In genomic region chr19:4393947-4394590, GRCh38 we compare ENCODE assay signal across 12 cellular contexts. TPM values are rescaled to one million over a fixed set of nuclear protein-coding genes. Genes with fewer than 3 reads are reported as not detected.
DNase-seq lines count a peak whose midpoint lies in the region; ATAC-seq and TF ChIP-seq lines count a peak whose summit lies in the region.
"Had no signal": no experiment of that assay in that cellular context is flagged by ENCODE, and none has a peak within 500 bp of the region (broad histone marks: within the 10 kb centered on the region; RNA-seq: fewer than 3 reads in every experiment).

No MANE protein-coding gene starts in this region.

- no peaks in the 10 kb centered on the region for H3K9me3 ChIP-seq in fibroblast of lung (ENCODE audit: control insufficient read depth, insufficient read depth, low read depth, low read length)

- H3K27ac Mint-ChIP-seq in T-cell: peak overlapping the region; percentile 6 to 7

- H3K79me2 ChIP-seq in fibroblast of lung (ENCODE audit: control insufficient read depth, insufficient read depth, low read length): peaks cover 96% of the 10 kb centered on the region

- DNase-seq in NCI-H2171 treated with DMSO at 0.1 percent for 48 hours (lab: John Stamatoyannopoulos, UW): peak; percentile 17
- DNase-seq in NCI-H2171 (lab: John Stamatoyannopoulos, UW): no peak
- no peak for DNase-seq in T-cell
- peak; percentile 54 to 77 for DNase-seq in fibroblast of lung (ENCODE audit: low read depth in 2 of 2)
- DNase-seq in sciatic nerve (ENCODE audit: low spot score): no peak
- DNase-seq in NCI-H128 (lab: John Stamatoyannopoulos, UW; ENCODE audit: unreplicated experiment): no peak
- no peak for DNase-seq in UCSD-AML1 (lab: John Stamatoyannopoulos, UW; ENCODE audit: unreplicated experiment)
- DNase-seq in NCI-H510A treated with DMSO at 0.1 percent for 48 hours (lab: John Stamatoyannopoulos, UW): no peak
- DNase-seq: activated gamma-delta T cell treated with Interleukin-2 at 50 U/mL for 16 hours, KBM-7, NCI-H524 treated with DMSO at 0.1 percent for 48 hours had no signal

- H3K27ac ChIP-seq in fibroblast of lung (ENCODE audit: insufficient read depth, low read length): peak overlapping the region; percentile 3
- H3K27ac ChIP-seq: 22Rv1 had no signal

- intact Hi-C loops in sciatic nerve (cut with DNase I): no loop called here

- no peaks in the 10 kb centered on the region for H3K27me3 ChIP-seq in fibroblast of lung (ENCODE audit: control insufficient read depth, insufficient read depth, low read length)

- peaks cover 17% of the 10 kb centered on the region for H3K36me3 Mint-ChIP-seq in T-cell

- H3K9ac ChIP-seq in fibroblast of lung (ENCODE audit: insufficient read depth, low read length): no peak overlapping the region

- POLR2A ChIA-PET in T-cell (lab: Charles Lee): interaction anchor here in 1 of 2 donors (0.6 kb wide), 1 partner anchor 1390 kb away, joined by 7 read pairs; no protein-coding TSS in a partner anchor

- peaks cover 38% of the 10 kb centered on the region for H3K4me1 ChIP-seq in fibroblast of lung (ENCODE audit: control insufficient read depth, extremely low read depth, insufficient read depth, low read length)

- CTCF ChIA-PET in T-cell (lab: Charles Lee): interaction anchor here (0.6 to 0.9 kb wide), 3 partner anchors 37 to 128 kb away, joined by 3 to 9 read pairs (median 8); no protein-coding TSS in a partner anchor

- H3K4me3 ChIP-seq in fibroblast of lung (replicated peaks in 1 of 4; ENCODE audit: control extremely low read depth in 1 of 4, insufficient read depth in 1 of 4, low read depth in 3 of 4, low read length in 4 of 4): peak overlapping the region in 2 of 4 experiments; percentile 12 to 34

- TF ChIP-seq CTCF in fibroblast of lung (conservative IDR thresholded peaks at IDR 0.05 in 1 of 2, IDR thresholded peaks at IDR 0.05 in 1 of 2; ENCODE audit: low read depth in 1 of 2, low read length in 2 of 2): no peak

- peak overlapping the region; percentile 44 for H3K4me2 ChIP-seq in fibroblast of lung (ENCODE audit: extremely low read depth, insufficient read depth, low read length)

- no peaks in the 10 kb centered on the region for H3K27me3 Mint-ChIP-seq in T-cell

- H3K36me3 ChIP-seq in fibroblast of lung (ENCODE audit: control insufficient read depth, insufficient read depth, low read length): peaks cover 6% of the 10 kb centered on the region

- no peak overlapping the region for H2AFZ ChIP-seq in fibroblast of lung (ENCODE audit: low read length)

- peaks cover 65 to 84% (median 75%) of the 10 kb centered on the region in 3 donors for H3K4me1 Mint-ChIP-seq in T-cell

- no peak for ATAC-seq in T-cell (replicated peaks in 1 of 4)
- ATAC-seq in sciatic nerve: peak; percentile 24

- H3K4me3 Mint-ChIP-seq in T-cell: no peak overlapping the region

- no peaks in the 10 kb centered on the region for H3K9me3 Mint-ChIP-seq in T-cell

- H4K20me1 ChIP-seq in fibroblast of lung (ENCODE audit: control insufficient read depth, extremely low read depth, insufficient read depth, low read length): no peaks in the 10 kb centered on the region

RNA-seq across cellular contexts. Expression of gene SH3GL1, which starts 6.3 kb away (rescaled TPM):
- total RNA-seq in T-cell (10 to 100 TPM; 38.8 to 51.5 (median 45.7) TPM), fibroblast of lung (20.3 and 23.9 TPM in 2 replicates), sciatic nerve (71.8 TPM)
- polyA plus RNA-seq in fibroblast of lung: 44.9 and 58.7 TPM in 2 replicates
- 92.8 and 124 TPM in 2 replicates for polyA plus RNA-seq in fibroblast of lung (2012)
- polyA minus RNA-seq in fibroblast of lung (ENCODE audit: low replicate concordance): 77.1 and 80.1 TPM in 2 replicates

RNA-seq across cellular contexts. Expression of gene CHAF1A, which starts 8.4 kb away (rescaled TPM):
- total RNA-seq in T-cell (10 to 100 TPM; 14.4 to 27.3 (median 16.5) TPM), fibroblast of lung (3.9 and 5.9 TPM in 2 replicates), sciatic nerve (8.0 TPM)
- 5.9 and 15.4 TPM in 2 replicates for polyA plus RNA-seq in fibroblast of lung
- polyA plus RNA-seq in fibroblast of lung (2012): 7.6 and 23.4 TPM in 2 replicates
- polyA minus RNA-seq in fibroblast of lung (ENCODE audit: low replicate concordance): 15.6 and 24.9 TPM in 2 replicates

RNA-seq across cellular contexts. Expression of gene MPND, which starts 50.7 kb away (rescaled TPM):
- total RNA-seq in T-cell: 10 to 100 TPM; 10.7 to 27.3 (median 22.6) TPM
- 6.4 and 7.1 TPM in 2 replicates for total RNA-seq in fibroblast of lung
- 2.7 and 3.8 TPM in 2 replicates for polyA plus RNA-seq in fibroblast of lung
- 10.1 and 17.1 TPM in 2 replicates for polyA plus RNA-seq in fibroblast of lung (2012)
- 12.2 and 19.9 TPM in 2 replicates for polyA minus RNA-seq in fibroblast of lung (ENCODE audit: low replicate concordance)
- 13.1 TPM for total RNA-seq in sciatic nerve

RNA-seq across cellular contexts. Expression of gene STAP2, which starts 55.4 kb away (rescaled TPM):
- total RNA-seq in T-cell (1 to 10 TPM; 2.3 to 3.7 (median 2.9) TPM), fibroblast of lung (4.4 and 4.8 TPM in 2 replicates), sciatic nerve (3.7 TPM)
- 1.7 and 2.2 TPM in 2 replicates for polyA plus RNA-seq in fibroblast of lung
- polyA plus RNA-seq in fibroblast of lung (2012): 2.1 and 3.3 TPM in 2 replicates
- polyA minus RNA-seq in fibroblast of lung (ENCODE audit: low replicate concordance): 5.4 and 9.2 TPM in 2 replicates

Comparison
In these comparisons a context has a peak if more than half of its experiments do, and no peak if none do; other contexts are left out.
1. DNase-seq: peak in NCI-H2171 treated with DMSO at 0.1 percent for 48 hours (single experiment) and fibroblast of lung (2 of 2); none in NCI-H2171 (single experiment), T-cell (0 of 34), sciatic nerve (single experiment), NCI-H128 (single experiment), UCSD-AML1 (single experiment) and NCI-H510A treated with DMSO at 0.1 percent for 48 hours (single experiment).